ENCODE assay signal across 31 cellular contexts in genomic region chr3:182255095-182255600, GRCh38.
"Had no signal": no experiment of that assay in that cellular context is flagged by ENCODE, and none has a peak within 500 bp of the region (broad histone marks: within the 10 kb centered on the region; RNA-seq: fewer than 3 reads in every experiment).

No MANE protein-coding gene starts in this region.

- H3K36me3 Mint-ChIP-seq: activated naive CD4-positive, alpha-beta T cell treated with anti-CD3 and anti-CD28 coated beads, Interleukin-2, amount 50 U/mL, for 24 hours; activated naive CD8-positive, alpha-beta T cell treated with anti-CD3 and anti-CD28 coated beads for 36 hours had no signal

- H3K9me3 Mint-ChIP-seq: activated CD4-positive, alpha-beta memory T cell treated with anti-CD3 and anti-CD28 coated beads, Interleukin-2, amount 10 ng/mL, durations not matched to agents 7 days and 5 days; activated CD4-positive, alpha-beta T cell treated with anti-CD3 and anti-CD28 coated beads, Interleukin-2, amount 10 ng/mL, durations not matched to agents 7 days and 5 days; activated naive CD4-positive, alpha-beta T cell treated with anti-CD3 and anti-CD28 coated beads for 36 hours; activated naive CD8-positive, alpha-beta T cell treated with anti-CD3 and anti-CD28 coated beads for 36 hours; activated naive CD8-positive, alpha-beta T cell treated with anti-CD3 and anti-CD28 coated beads, Interleukin-2, amount 50 U/mL, for 24 hours; activated T-helper 1 cell treated with anti-CD3 and anti-CD28 coated beads, Interleukin-12 subunit alpha, Interleukin-12 subunit beta, Interleukin-2, Interleukin-4 antibody, amounts not matched to agents 30 ng/mL and 10 ng/mL and 1 ng/mL, durations not matched to agents 14 hours and 24 hours and 36 hours; activated T-helper 2 cell treated with anti-CD3 and anti-CD28 coated beads, Interferon-gamma antibody, Interleukin-2, Interleukin-4, amounts not matched to agents 10 μg/mL and 5 μg/mL and 100 μg/mL, durations not matched to agents 14 hours and 24 hours and 36 hours; central memory CD8-positive, alpha-beta T cell; dendritic cell treated with granulocyte-macrophage colony-stimulating factor and Interleukin-4, amounts not matched to agents 40 ng/mL and 50 ng/mL, for 4 days had no signal

- H3K4me3 ChIP-seq: adrenal gland, body of pancreas, breast epithelium, cardiac muscle cell, coronary artery, esophagus squamous epithelium, gastroesophageal sphincter had no signal

- H3K27me3 Mint-ChIP-seq: activated CD4-positive, alpha-beta memory T cell treated with anti-CD3 and anti-CD28 coated beads, Interleukin-2, amount 10 ng/mL, durations not matched to agents 7 days and 5 days; central memory CD8-positive, alpha-beta T cell had no signal

- H3K36me3 ChIP-seq: adrenal gland, breast epithelium, cardiac muscle cell, esophagus squamous epithelium, gastroesophageal sphincter had no signal

- ATAC-seq: activated naive CD8-positive, alpha-beta T cell treated with anti-CD3 and anti-CD28 coated beads, Interleukin-2, amount 50 U/mL, for 24 hours; body of pancreas; gastroesophageal sphincter had no signal

- H3K4me1 Mint-ChIP-seq: activated CD4-positive, alpha-beta T cell treated with anti-CD3 and anti-CD28 coated beads, Interleukin-2, amount 10 ng/mL, durations not matched to agents 7 days and 5 days; activated naive CD4-positive, alpha-beta T cell treated with anti-CD3 and anti-CD28 coated beads, Interleukin-2, amount 50 U/mL, for 24 hours; activated naive CD8-positive, alpha-beta T cell treated with anti-CD3 and anti-CD28 coated beads for 36 hours; activated naive CD8-positive, alpha-beta T cell treated with anti-CD3 and anti-CD28 coated beads, Interleukin-2, amount 50 U/mL, for 24 hours; central memory CD8-positive, alpha-beta T cell had no signal

- H3K27me3 ChIP-seq: body of pancreas, cardiac muscle cell, esophagus squamous epithelium had no signal

- H3K27ac Mint-ChIP-seq: activated CD4-positive, alpha-beta memory T cell treated with anti-CD3 and anti-CD28 coated beads, Interleukin-2, amount 10 ng/mL, durations not matched to agents 7 days and 5 days; activated CD4-positive, alpha-beta T cell treated with anti-CD3 and anti-CD28 coated beads, Interleukin-2, amount 10 ng/mL, durations not matched to agents 7 days and 5 days; activated naive CD4-positive, alpha-beta T cell treated with anti-CD3 and anti-CD28 coated beads for 36 hours; activated naive CD4-positive, alpha-beta T cell treated with anti-CD3 and anti-CD28 coated beads, Interleukin-2, amount 50 U/mL, for 24 hours; activated naive CD8-positive, alpha-beta T cell treated with anti-CD3 and anti-CD28 coated beads for 36 hours; activated naive CD8-positive, alpha-beta T cell treated with anti-CD3 and anti-CD28 coated beads, Interleukin-2, amount 50 U/mL, for 24 hours; activated T-helper 1 cell treated with anti-CD3 and anti-CD28 coated beads, Interleukin-12 subunit alpha, Interleukin-12 subunit beta, Interleukin-2, Interleukin-4 antibody, amounts not matched to agents 30 ng/mL and 10 ng/mL and 1 ng/mL, durations not matched to agents 14 hours and 24 hours and 36 hours; activated T-helper 2 cell treated with anti-CD3 and anti-CD28 coated beads, Interferon-gamma antibody, Interleukin-2, Interleukin-4, amounts not matched to agents 10 μg/mL and 5 μg/mL and 100 μg/mL, durations not matched to agents 14 hours and 24 hours and 36 hours; dendritic cell treated with granulocyte-macrophage colony-stimulating factor and Interleukin-4, amounts not matched to agents 40 ng/mL and 50 ng/mL, for 4 days had no signal

- H3K9me3 ChIP-seq: adrenal gland, body of pancreas, breast epithelium, esophagus squamous epithelium, gastroesophageal sphincter had no signal

- H3K4me3 Mint-ChIP-seq: activated CD4-positive, alpha-beta memory T cell treated with anti-CD3 and anti-CD28 coated beads, Interleukin-2, amount 10 ng/mL, durations not matched to agents 7 days and 5 days; activated CD4-positive, alpha-beta T cell treated with anti-CD3 and anti-CD28 coated beads, Interleukin-2, amount 10 ng/mL, durations not matched to agents 7 days and 5 days; activated naive CD4-positive, alpha-beta T cell treated with anti-CD3 and anti-CD28 coated beads for 36 hours; activated naive CD4-positive, alpha-beta T cell treated with anti-CD3 and anti-CD28 coated beads, Interleukin-2, amount 50 U/mL, for 24 hours; activated naive CD8-positive, alpha-beta T cell treated with anti-CD3 and anti-CD28 coated beads for 36 hours; activated naive CD8-positive, alpha-beta T cell treated with anti-CD3 and anti-CD28 coated beads, Interleukin-2, amount 50 U/mL, for 24 hours; activated T-helper 1 cell treated with anti-CD3 and anti-CD28 coated beads, Interleukin-12 subunit alpha, Interleukin-12 subunit beta, Interleukin-2, Interleukin-4 antibody, amounts not matched to agents 30 ng/mL and 10 ng/mL and 1 ng/mL, durations not matched to agents 14 hours and 24 hours and 36 hours; central memory CD8-positive, alpha-beta T cell; dendritic cell treated with granulocyte-macrophage colony-stimulating factor and Interleukin-4, amounts not matched to agents 40 ng/mL and 50 ng/mL, for 4 days had no signal

- DNase-seq: activated CD4-positive, alpha-beta memory T cell treated with anti-CD3 and anti-CD28 coated beads, Interleukin-2, amount 10 ng/mL, durations not matched to agents 7 days and 5 days; activated CD4-positive, alpha-beta T cell treated with anti-CD3 and anti-CD28 coated beads for 1 hour; activated CD4-positive, alpha-beta T cell treated with anti-CD3 and anti-CD28 coated beads for 4 hours; activated CD4-positive, alpha-beta T cell treated with anti-CD3 and anti-CD28 coated beads, Interleukin-2, amount 10 ng/mL, durations not matched to agents 7 days and 5 days; activated CD4-positive, alpha-beta T cell treated with anti-CD3 and anti-CD28 coated beads, Interleukin-2, amount 50 U/mL, for 4 hours; activated CD4-positive, CD25-positive, alpha-beta regulatory T cell; activated CD8-positive, alpha-beta memory T cell treated with anti-CD3 and anti-CD28 coated beads for 24 hours; activated effector memory CD4-positive, alpha-beta T cell treated with anti-CD3 and anti-CD28 coated beads, Interleukin-2, amount 50 U/mL, for 16 hours; activated naive CD4-positive, alpha-beta T cell treated with anti-CD3 and anti-CD28 coated beads for 36 hours; activated naive CD8-positive, alpha-beta T cell treated with anti-CD3 and anti-CD28 coated beads for 36 hours; activated naive CD8-positive, alpha-beta T cell treated with anti-CD3 and anti-CD28 coated beads, Interleukin-2, amount 50 U/mL, for 24 hours; activated T-cell treated with anti-CD3 and anti-CD28 coated beads, Interleukin-2, amount 50 U/mL, for 1 hour; activated T-cell treated with anti-CD3 and anti-CD28 coated beads, Interleukin-2, amount 50 U/mL, for 48 hours; adrenal gland; amygdala; aorta; body of pancreas; effector CD8-positive, alpha-beta T cell; esophagus squamous epithelium; foreskin melanocyte; T-helper 2 cell had no signal

- H3K27ac ChIP-seq: adrenal gland, body of pancreas, breast epithelium, cardiac muscle cell, coronary artery, epithelial cell of prostate, esophagus squamous epithelium, gastroesophageal sphincter had no signal
